Comparison of ENCODE assay signal across 7 cellular contexts in the genomic region with DNA sequence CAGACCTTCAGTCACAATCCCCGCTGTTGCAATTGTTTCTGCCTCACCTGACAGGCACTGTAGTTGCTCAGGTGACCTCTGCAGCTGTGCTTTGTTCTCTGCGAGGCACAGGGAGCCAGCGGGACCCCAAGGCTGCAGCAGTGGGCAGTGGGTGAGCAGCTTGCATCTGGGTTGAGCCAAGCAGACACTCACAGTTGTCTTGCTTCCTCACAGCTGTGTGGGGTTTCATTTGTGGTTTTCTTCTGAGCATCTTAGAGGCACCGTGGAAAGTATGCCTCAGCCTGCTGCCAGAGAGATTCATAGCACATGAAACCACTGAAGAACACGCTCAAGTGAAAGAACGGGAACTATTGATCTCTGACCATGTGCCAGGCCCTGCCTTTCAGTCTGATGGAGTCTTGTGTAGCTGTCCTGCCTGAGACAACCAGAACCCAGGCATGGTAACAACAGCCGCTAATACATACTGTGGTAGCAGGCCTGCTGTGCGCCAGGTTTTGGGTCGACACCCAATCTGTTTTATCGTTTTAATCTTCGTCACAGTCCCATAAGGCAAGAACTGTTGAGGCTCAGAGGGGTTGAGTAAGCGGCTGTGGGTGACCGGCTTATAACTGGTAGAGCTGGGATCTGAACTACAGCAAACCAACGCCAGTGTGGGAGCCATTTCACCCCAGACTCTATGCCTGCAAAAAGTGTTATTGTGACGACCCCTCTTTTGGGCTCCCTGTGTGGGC. TPM values are rescaled to one million over a fixed set of nuclear protein-coding genes. Genes with fewer than 3 reads are reported as not detected.
DNase-seq lines count a peak whose midpoint lies in the region; ATAC-seq and TF ChIP-seq lines count a peak whose summit lies in the region.

No MANE protein-coding gene starts in this region.

- H3K79me2 ChIP-seq in parathyroid adenoma, result no peaks in the 10 kb centered on the region

- ATAC-seq in GM19452 (IDR thresholded peaks at IDR 0.05; ENCODE audit: unreplicated experiment) (peak; percentile 93), HG03521 (IDR thresholded peaks at IDR 0.05; ENCODE audit: unreplicated experiment) (peak; percentile 93)

- H3K27me3 ChIP-seq in endodermal cell (ENCODE audit: control insufficient read depth, insufficient read depth, low read length, poor library complexity, severe bottlenecking), result no peaks in the 10 kb centered on the region
- H3K27me3 ChIP-seq in parathyroid adenoma (ENCODE audit: control insufficient read depth, insufficient read depth, low read length), result no peaks in the 10 kb centered on the region
- no peaks in the 10 kb centered on the region for H3K27me3 ChIP-seq in tibial nerve

- no peak for TF ChIP-seq POLR2A in tibial nerve (IDR thresholded peaks at IDR 0.05)

- H2AFZ ChIP-seq in parathyroid adenoma, result no peak overlapping the region

- H3K36me3 Mint-ChIP-seq in endodermal cell (ENCODE audit: low read depth), result no peaks in the 10 kb centered on the region

- peak overlapping the region; percentile 40 for H3K4me2 ChIP-seq in parathyroid adenoma (ENCODE audit: low read length)

- H3K4me1 Mint-ChIP-seq in endodermal cell, result peaks cover 30% of the 10 kb centered on the region

- H3K4me1 ChIP-seq in endodermal cell (ENCODE audit: control insufficient read depth, insufficient read depth, low read length), result peaks cover 19% of the 10 kb centered on the region
- no peaks in the 10 kb centered on the region for H3K4me1 ChIP-seq in parathyroid adenoma
- peaks cover 0 to 32% (median 20%) of the 10 kb centered on the region in 4 donors for H3K4me1 ChIP-seq in tibial nerve

- peak overlapping the region; percentile 60 for H3K4me3 Mint-ChIP-seq in endodermal cell

- 79 to 81% methylated on average over 12 to 15 of the region's 15 CpGs for WGBS in endodermal cell (ENCODE audit: insufficient coverage in 1 of 2, insufficient read length in 1 of 2), 2 experiments
- 70 to 77% methylated on average over 12 to 14 of the region's 15 CpGs for WGBS in tibial nerve, 2 donors

- H3K36me3 ChIP-seq in endodermal cell (ENCODE audit: control insufficient read depth, insufficient read depth, low read length) (no peaks in the 10 kb centered on the region), parathyroid adenoma (ENCODE audit: control insufficient read depth, insufficient read depth, low read length) (no peaks in the 10 kb centered on the region), tibial nerve (no peaks in the 10 kb centered on the region)

- H3K27ac ChIP-seq in endodermal cell (ENCODE audit: low read depth, low read length) (peak overlapping the region; percentile 3), parathyroid adenoma (peak overlapping the region; percentile 36), tibial nerve (peak overlapping the region; percentile 77 to 90 (median 86))

- H3K4me3 ChIP-seq in endodermal cell (ENCODE audit: low read length), result peak overlapping the region; percentile 74
- no peak overlapping the region for H3K4me3 ChIP-seq in parathyroid adenoma (ENCODE audit: low read depth, low read length)
- H3K4me3 ChIP-seq in tibial nerve, result peak overlapping the region; percentile 23 to 51 (median 41)

- TF ChIP-seq CTCF in endodermal cell (conservative IDR thresholded peaks at IDR 0.05) (no peak), parathyroid adenoma (IDR thresholded peaks at IDR 0.05) (no peak), tibial nerve (IDR thresholded peaks at IDR 0.05) (no peak)

- no peaks in the 10 kb centered on the region for H3K27me3 Mint-ChIP-seq in endodermal cell (ENCODE audit: insufficient read depth)

- peak; percentile 74 to 82 for DNase-seq in activated CD4-positive, alpha-beta T cell treated with anti-CD3 and anti-CD28 coated beads, Interleukin-2, amount 50 U/mL, for 48 hours
- peak; percentile 61 for DNase-seq in endodermal cell
- peak in 1 of 2 donors; percentile 16 for DNase-seq in tibial nerve (ENCODE audit: low spot score in 2 of 2)
- DNase-seq in cerebellar cortex (ENCODE audit: low spot score), result no peak

- H3K9ac ChIP-seq in endodermal cell (ENCODE audit: extremely low read depth, low read length, poor library complexity, severe bottlenecking) (peak overlapping the region; percentile 21), parathyroid adenoma (no peak overlapping the region)

- TF ChIP-seq EP300 in tibial nerve (IDR thresholded peaks at IDR 0.05), result no peak

- peak overlapping the region; percentile 98 for H3K27ac Mint-ChIP-seq in endodermal cell

- H3K9me3 Mint-ChIP-seq in endodermal cell, result peaks cover 7% of the 10 kb centered on the region

- H3K9me3 ChIP-seq in endodermal cell (ENCODE audit: control insufficient read depth, low read length), result no peaks in the 10 kb centered on the region
- H3K9me3 ChIP-seq in parathyroid adenoma (ENCODE audit: control insufficient read depth, low read length), result no peaks in the 10 kb centered on the region
- H3K9me3 ChIP-seq in tibial nerve, result peaks cover 0 to 4% (median 0%) of the 10 kb centered on the region in 4 donors

RNA-seq across cellular contexts. Expression of a gene that starts 33.4 kb away (rescaled TPM):
- total RNA-seq in endodermal cell (not detected), tibial nerve (under 1 TPM in 1 of 4 donors, not detected in 3; 0.30 TPM)
- polyA plus RNA-seq in endodermal cell (2013, experiment 1 of 2), result not detected
- not detected for polyA plus RNA-seq in endodermal cell (2013, experiment 2 of 2)

RNA-seq across cellular contexts. Expression of a gene that starts 58.5 kb away (rescaled TPM):
- total RNA-seq in endodermal cell, result 100 to 1,000 TPM; 106 to 111 TPM
- polyA plus RNA-seq in endodermal cell (2013, experiment 1 of 2), result 118 TPM
- 105 TPM for polyA plus RNA-seq in endodermal cell (2013, experiment 2 of 2)
- total RNA-seq in tibial nerve, result 10 to 100 TPM; 65.7 to 80.2 (median 66.8) TPM

Comparison
In these comparisons a context has a peak if more than half of its experiments do, and no peak if none do; other contexts are left out.
1. H3K27ac ChIP-seq: peak in every context shown above with its lines; median percentile 86 in tibial nerve; 36 in parathyroid adenoma; 3 in endodermal cell.